In the genomic region with DNA sequence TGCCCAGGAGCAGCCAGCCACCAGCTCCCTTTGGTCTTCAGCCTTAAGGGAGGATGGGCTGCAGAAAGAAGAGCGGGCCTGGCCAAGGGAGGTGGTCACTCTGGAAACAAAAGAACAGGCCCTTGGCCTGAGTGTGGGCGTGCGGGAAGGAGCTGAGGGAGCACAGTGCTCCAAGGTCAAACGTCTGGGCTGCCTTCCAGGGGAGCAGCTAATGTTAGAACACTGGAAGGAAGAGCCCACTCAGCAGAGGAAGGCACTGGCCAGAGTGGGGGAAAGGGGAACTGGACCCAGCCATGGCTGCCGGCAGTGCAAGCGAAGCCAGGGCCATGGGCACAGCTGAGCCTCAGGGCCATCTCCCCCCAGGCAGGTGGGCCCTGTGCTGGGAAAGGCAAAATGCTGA, we compare ENCODE assay signal across 8 cellular contexts. TPM values are rescaled to one million over a fixed set of nuclear protein-coding genes. Genes with fewer than 3 reads are reported as not detected.
DNase-seq lines count a peak whose midpoint lies in the region; ATAC-seq and TF ChIP-seq lines count a peak whose summit lies in the region.

No MANE protein-coding gene starts in this region.

- H3K4me2 ChIP-seq in MM.1S (ENCODE audit: low read depth, low read length), result no peak overlapping the region

- H3K36me3 Mint-ChIP-seq in central memory CD8-positive, alpha-beta T cell (ENCODE audit: insufficient read depth), result peaks cover 36% of the 10 kb centered on the region
- H3K36me3 Mint-ChIP-seq in stimulated activated naive B cell treated with anti-CD40 and anti-IgM and Interleukin-4, amounts not matched to agents 10 μg/mL and 1 μg/mL and 100 μg/mL, for 72 hours, result peaks cover 30 to 64% of the 10 kb centered on the region in 2 donors

- H3K9me3 Mint-ChIP-seq in central memory CD8-positive, alpha-beta T cell, result no peaks in the 10 kb centered on the region
- no peaks in the 10 kb centered on the region for H3K9me3 Mint-ChIP-seq in stimulated activated naive B cell treated with anti-CD40 and anti-IgM and Interleukin-4, amounts not matched to agents 10 μg/mL and 1 μg/mL and 100 μg/mL, for 72 hours

- H3K4me3 ChIP-seq in MM.1S (ENCODE audit: low read length) (no peak overlapping the region), liver (ENCODE audit: low read depth in 1 of 3, low read length in 3 of 3) (no peak overlapping the region)

- peak overlapping the region; percentile 76 for H3K4me3 Mint-ChIP-seq in central memory CD8-positive, alpha-beta T cell
- H3K4me3 Mint-ChIP-seq in stimulated activated naive B cell treated with anti-CD40 and anti-IgM and Interleukin-4, amounts not matched to agents 10 μg/mL and 1 μg/mL and 100 μg/mL, for 72 hours, result peak overlapping the region; percentile 42 to 46

- no peaks in the 10 kb centered on the region for H3K36me3 ChIP-seq in MM.1S (replicated peaks; ENCODE audit: insufficient read depth, low read length)
- H3K36me3 ChIP-seq in liver (ENCODE audit: control insufficient read depth in 4 of 4, insufficient read depth in 3 of 4, low read depth in 1 of 4, low read length in 3 of 4), result peaks cover 0 to 6% (median 1%) of the 10 kb centered on the region in 4 donors

- H3K9me3 ChIP-seq in MM.1S (replicated peaks; ENCODE audit: insufficient read depth, low read length) (no peaks in the 10 kb centered on the region), liver (ENCODE audit: control insufficient read depth in 4 of 4, low read length in 3 of 4) (no peaks in the 10 kb centered on the region)

- TF ChIP-seq CTCF in MM.1S (IDR thresholded peaks at IDR 0.05; ENCODE audit: low read length) (no peak), liver (IDR thresholded peaks at IDR 0.05; ENCODE audit: low read depth, low read length, missing input control) (no peak)

- H3K4me1 ChIP-seq in MM.1S (ENCODE audit: low read length), result peaks cover 35% of the 10 kb centered on the region
- peaks cover 25 to 66% (median 40%) of the 10 kb centered on the region in 4 donors for H3K4me1 ChIP-seq in liver (ENCODE audit: control insufficient read depth in 4 of 4, insufficient read depth in 4 of 4, low read length in 3 of 4)

- H3K9ac ChIP-seq in MM.1S (ENCODE audit: low read length), result no peak overlapping the region
- H3K9ac ChIP-seq in liver (ENCODE audit: low read depth in 1 of 2, low read length in 2 of 2), result no peak overlapping the region

- H3K27me3 ChIP-seq in MM.1S (replicated peaks; ENCODE audit: insufficient read depth, low read length), result no peaks in the 10 kb centered on the region
- no peaks in the 10 kb centered on the region for H3K27me3 ChIP-seq in liver (ENCODE audit: control insufficient read depth in 4 of 4, insufficient read depth in 4 of 4, low read length in 3 of 4)

- peak overlapping the region; percentile 97 for H3K27ac Mint-ChIP-seq in central memory CD8-positive, alpha-beta T cell (ENCODE audit: low read depth)
- peak overlapping the region; percentile 98 for H3K27ac Mint-ChIP-seq in stimulated activated naive B cell treated with anti-CD40 and anti-IgM and Interleukin-4, amounts not matched to agents 10 μg/mL and 1 μg/mL and 100 μg/mL, for 72 hours

- peaks cover 7% of the 10 kb centered on the region for H3F3A ChIP-seq in MM.1S (ENCODE audit: insufficient read depth, low read length)

- H2AFZ ChIP-seq in MM.1S (ENCODE audit: low read length), result no peak overlapping the region

- DNase-seq in MM.1S, result no peak
- no peak for DNase-seq in central memory CD8-positive, alpha-beta T cell (ENCODE audit: low spot score in 2 of 2)
- no peak for DNase-seq in stimulated activated naive B cell treated with anti-CD40 and anti-IgM and Interleukin-4, amounts not matched to agents 10 μg/mL and 1 μg/mL and 100 μg/mL, for 72 hours
- no peak for DNase-seq in NCI-H2227 treated with DMSO at 0.1 percent for 48 hours (lab: John Stamatoyannopoulos, UW)
- DNase-seq in germinal center (ENCODE audit: low spot score), result no peak
- DNase-seq in HT-29 (ENCODE audit: low spot score), result no peak

- no peaks in the 10 kb centered on the region for H3K27me3 Mint-ChIP-seq in central memory CD8-positive, alpha-beta T cell
- H3K27me3 Mint-ChIP-seq in stimulated activated naive B cell treated with anti-CD40 and anti-IgM and Interleukin-4, amounts not matched to agents 10 μg/mL and 1 μg/mL and 100 μg/mL, for 72 hours, result no peaks in the 10 kb centered on the region

- peak overlapping the region; percentile 65; the same call in 1 of the 2 replicates for H3K27ac ChIP-seq in MM.1S (ENCODE audit: low read length)
- peak overlapping the region; percentile 57 to 75 for H3K27ac ChIP-seq in liver (ENCODE audit: low read depth in 1 of 2, low read length in 2 of 2)

- H3K9me2 ChIP-seq in MM.1S (replicated peaks; ENCODE audit: insufficient read depth, low read length), result no peaks in the 10 kb centered on the region

- 47% methylated on average over 6 of the region's 6 CpGs for WGBS in liver

- H3K4me1 Mint-ChIP-seq in central memory CD8-positive, alpha-beta T cell, result peaks cover 100% of the 10 kb centered on the region
- peaks cover 90 to 100% of the 10 kb centered on the region in 2 donors for H3K4me1 Mint-ChIP-seq in stimulated activated naive B cell treated with anti-CD40 and anti-IgM and Interleukin-4, amounts not matched to agents 10 μg/mL and 1 μg/mL and 100 μg/mL, for 72 hours

- H3K79me2 ChIP-seq in MM.1S (ENCODE audit: low read length), result peaks cover 55% of the 10 kb centered on the region

- H4K20me1 ChIP-seq in MM.1S (ENCODE audit: insufficient read depth, low read length), result no peaks in the 10 kb centered on the region

- ATAC-seq in central memory CD8-positive, alpha-beta T cell (replicated peaks; ENCODE audit: extremely low read depth, poor library complexity, severe bottlenecking), result no peak
- no peak for ATAC-seq in stimulated activated naive B cell treated with anti-CD40 and anti-IgM and Interleukin-4, amounts not matched to agents 10 μg/mL and 1 μg/mL and 100 μg/mL, for 72 hours (replicated peaks)
- no peak for ATAC-seq in GM18861 (IDR thresholded peaks at IDR 0.05; ENCODE audit: unreplicated experiment)

- peak; percentile 13 to 51 for TF ChIP-seq RAD21 in liver (IDR thresholded peaks at IDR 0.05)

TF ChIP-seq in liver, 16 proteins besides CTCF, POLR2A, EP300 and RAD21:
- TF ChIP-seq ZBTB33 (IDR thresholded peaks at IDR 0.05) (no peak), HNF4A (conservative IDR thresholded peaks at IDR 0.05) (no peak), RXRA (IDR thresholded peaks at IDR 0.05) (peak; percentile 27 to 47), HNF4G (IDR thresholded peaks at IDR 0.05) (no peak), NR2F2 (IDR thresholded peaks at IDR 0.05) (peak; percentile 97), EGR1 (IDR thresholded peaks at IDR 0.05; ENCODE audit: low read depth in 2 of 2) (peak in 1 of 2 donors; percentile 31), SP1 (IDR thresholded peaks at IDR 0.05) (peak; percentile 43)

RNA-seq across cellular contexts. Expression of gene FAM53B, which starts 42.7 kb away (rescaled TPM):
- 10 to 100 TPM; 10.2 to 24.0 TPM for total RNA-seq in liver
- 1 to 10 TPM; 1.1 to 2.3 TPM for polyA plus RNA-seq in liver
- 17.8 and 20.2 TPM in 2 replicates for total RNA-seq in HT-29 (2014; rRNA removed; shearing (Covaris generic))
